ENCODE assay signal across 1 cellular context in genomic region chr2:169828141-169828811, GRCh38.
TF ChIP-seq lines count a peak whose summit lies in the region.

No MANE protein-coding gene starts in this region.

TF ChIP-seq in K562, 482 proteins besides CTCF, POLR2A, EP300 and RAD21 (continued from another document and continues in another):
- TF ChIP-seq ATF2 (CRISPR knock-in tag; IDR thresholded peaks at IDR 0.05) (no peak), TCFL5 (CRISPR knock-in tag; conservative IDR thresholded peaks at IDR 0.05) (no peak), NFYB (IDR thresholded peaks at IDR 0.05; ENCODE audit: extremely low read depth, insufficient read length) (no peak), MYBL2 (IDR thresholded peaks at IDR 0.05; ENCODE audit: low read depth) (no peak), MYBL2 (CRISPR knock-in tag; IDR thresholded peaks at IDR 0.05; ENCODE audit: borderline replicate concordance) (no peak), ATF3 (IDR thresholded peaks at IDR 0.05) (no peak), ATF3 (CRISPR knock-in tag; conservative IDR thresholded peaks at IDR 0.05) (no peak), PCBP2 (IDR thresholded peaks at IDR 0.05; ENCODE audit: low read depth, low read length, poor library complexity, severe bottlenecking) (no peak), CLOCK (CRISPR knock-in tag; IDR thresholded peaks at IDR 0.05; ENCODE audit: borderline replicate concordance) (no peak), ZNF668 (CRISPR knock-in tag; IDR thresholded peaks at IDR 0.05) (no peak), SOX6 (IDR thresholded peaks at IDR 0.05) (no peak), HOXB6 (CRISPR knock-in tag; IDR thresholded peaks at IDR 0.05; ENCODE audit: borderline replicate concordance) (no peak), CBFA2T3 (IDR thresholded peaks at IDR 0.05) (no peak), ARID2 (IDR thresholded peaks at IDR 0.05) (no peak), IRF2 (CRISPR knock-in tag; IDR thresholded peaks at IDR 0.05) (no peak), ATF4 (CRISPR knock-in tag; IDR thresholded peaks at IDR 0.05) (no peak), ZNF263 (CRISPR knock-in tag; IDR thresholded peaks at IDR 0.05; ENCODE audit: borderline replicate concordance) (peak; percentile 80), SFPQ (IDR thresholded peaks at IDR 0.05; ENCODE audit: low read depth, low read length) (no peak), XRCC4 (IDR thresholded peaks at IDR 0.05; ENCODE audit: extremely low read depth, insufficient read depth, insufficient read length) (no peak), HMG20A (CRISPR knock-in tag; conservative IDR thresholded peaks at IDR 0.05) (no peak), NUFIP1 (IDR thresholded peaks at IDR 0.05; ENCODE audit: partially characterized antibody) (no peak), E2F3 (CRISPR knock-in tag; IDR thresholded peaks at IDR 0.05) (no peak), DPF2 (IDR thresholded peaks at IDR 0.05) (peak; percentile 64; the same call in 1 of the 2 replicates), THAP7 (CRISPR knock-in tag; IDR thresholded peaks at IDR 0.05) (no peak), BHLHE40 (IDR thresholded peaks at IDR 0.05; ENCODE audit: low read length) (no peak), ZNF609 (CRISPR knock-in tag; IDR thresholded peaks at IDR 0.05; ENCODE audit: borderline replicate concordance) (no peak), ARID3A (IDR thresholded peaks at IDR 0.05; ENCODE audit: borderline replicate concordance, low read depth, low read length) (no peak), ZBTB8A (IDR thresholded peaks at IDR 0.05; ENCODE audit: partially characterized antibody) (no peak), ZNF212 (CRISPR knock-in tag; IDR thresholded peaks at IDR 0.05) (no peak), MEF2A (IDR thresholded peaks at IDR 0.05; ENCODE audit: control insufficient read depth, low read depth, low read length) (no peak), TFAM (CRISPR knock-in tag; conservative IDR thresholded peaks at IDR 0.05) (no peak), DNMT1 (IDR thresholded peaks at IDR 0.05) (0 out of 2 replicates have a peak, but pooled peaks have one; percentile 67), ZNF780A (CRISPR knock-in tag; IDR thresholded peaks at IDR 0.05) (no peak), FOXJ3 (CRISPR knock-in tag; IDR thresholded peaks at IDR 0.05) (no peak), ZNF584 (CRISPR knock-in tag; IDR thresholded peaks at IDR 0.05; ENCODE audit: low read depth) (no peak), DACH1 (IDR thresholded peaks at IDR 0.05; ENCODE audit: partially characterized antibody) (no peak), HDAC6 (IDR thresholded peaks at IDR 0.05; ENCODE audit: low read depth, low read length) (no peak), FOXJ2 (tag; IDR thresholded peaks at IDR 0.05) (no peak)
